ENCODE assay signal across 13 cellular contexts in the genomic region with DNA sequence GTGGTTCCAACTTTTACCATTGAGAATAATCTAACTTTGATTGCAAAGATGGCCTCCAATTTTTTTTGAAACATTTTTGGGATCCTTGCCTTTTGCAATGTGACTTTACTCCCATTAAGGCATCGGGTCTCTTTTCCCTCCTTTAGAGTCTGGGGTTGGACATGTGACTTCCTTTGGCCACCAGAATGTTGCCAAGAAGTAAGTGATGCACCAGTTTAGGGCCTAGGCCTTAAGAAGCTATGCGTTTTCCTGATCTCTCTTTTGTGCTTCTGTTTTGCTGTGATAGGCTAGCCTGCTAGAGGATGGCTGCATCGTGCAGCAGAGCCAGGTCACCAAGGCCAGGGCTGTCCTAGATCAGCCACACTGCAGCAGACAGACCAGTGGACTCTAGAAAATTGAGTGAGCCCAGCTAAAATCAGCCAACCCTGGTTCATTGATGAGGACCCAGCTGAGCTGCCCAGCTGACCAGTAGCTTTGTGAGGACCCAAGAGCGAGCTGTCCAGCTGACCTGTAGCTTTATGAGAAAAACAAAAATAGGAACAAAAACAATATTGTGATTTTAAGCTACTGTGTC.
DNase-seq lines count a peak whose midpoint lies in the region; ATAC-seq, FAIRE-seq and TF ChIP-seq lines count a peak whose summit lies in the region.
"Had no signal": no experiment of that assay in that cellular context is flagged by ENCODE, and none has a peak within 500 bp of the region (broad histone marks: within the 10 kb centered on the region; RNA-seq: fewer than 3 reads in every experiment).

No MANE protein-coding gene starts in this region.

- H3K27ac Mint-ChIP-seq in Calu3 (ENCODE audit: unreplicated experiment) = peak overlapping the region; percentile 59
- H3K27ac Mint-ChIP-seq in neural crest cell (ENCODE audit: unreplicated experiment) = peak overlapping the region; percentile 88
- H3K27ac Mint-ChIP-seq in activated naive CD8-positive, alpha-beta T cell treated with anti-CD3 and anti-CD28 coated beads for 36 hours = no peak overlapping the region
- no peak overlapping the region for H3K27ac Mint-ChIP-seq in endothelial cell (ENCODE audit: unreplicated experiment)
- H3K27ac Mint-ChIP-seq: T-helper 1 cell treated with Interleukin-12 subunit alpha and Interleukin-12 subunit beta and Interleukin-4 antibody, amounts not matched to agents 30 μg/mL and 1 μg/mL, for 36 hours had no signal

- H2AFZ ChIP-seq in PC-3 (ENCODE audit: low read length) = peak overlapping the region; percentile 12; the same call in 1 of the 2 replicates
- peak overlapping the region; percentile 34 for H2AFZ ChIP-seq in endothelial cell of umbilical vein (ENCODE audit: low read depth, low read length)

- intact Hi-C loops in Calu3 (cut with micrococcal nuclease; ENCODE audit: unreplicated experiment) (loop anchor here (2.0 kb wide), 3 partner anchors 59 to 561 kb away; no protein-coding TSS in a partner anchor), PC-3 (cut with micrococcal nuclease) (loop anchor here (1.0 to 10.0 kb wide), 7 partner anchors 61 to 836 kb away; partner anchors contain the start of gene MKKS), endothelial cell of umbilical vein (cut with micrococcal nuclease) (loop anchor here (1.0 to 10.0 kb wide), 10 partner anchors 33 to 1289 kb away; no protein-coding TSS in a partner anchor)

- H3K9me3 ChIP-seq in PC-3 (ENCODE audit: low read length) = no peaks in the 10 kb centered on the region
- H3K9me3 ChIP-seq in endothelial cell of umbilical vein (replicated peaks; ENCODE audit: control insufficient read depth, insufficient read depth, low read length) = no peaks in the 10 kb centered on the region

- H3K9ac ChIP-seq in PC-3 (ENCODE audit: low read length) (peak overlapping the region; percentile 34), endothelial cell of umbilical vein (replicated peaks; ENCODE audit: extremely low read depth, insufficient read depth, low read length) (no peak overlapping the region)

- CTCF ChIA-PET in Calu3 (lab: Charles Lee) (interaction anchor here (0.6 to 2.0 kb wide), 11 partner anchors 50 to 1191 kb away, joined by 3 to 16 read pairs (median 6); partner anchors contain the start of gene JAG1), PC-3 (lab: Charles Lee) (interaction anchor here (0.6 to 1.8 kb wide), 8 partner anchors 60 to 1576 kb away, joined by 3 to 10 read pairs (median 4); partner anchors contain the start of gene JAG1), endothelial cell of umbilical vein (lab: Charles Lee) (interaction anchor here (0.6 to 3.1 kb wide), 16 partner anchors 9 to 757 kb away, joined by 3 to 22 read pairs (median 4); partner anchors contain the start of gene JAG1)

- DNase-seq in Calu3 (no peak), PC-3 (no peak), endothelial cell of umbilical vein (ENCODE audit: low read depth, low spot score) (no peak), neural crest cell (ENCODE audit: low read depth, low spot score) (no peak), NCI-H2107 treated with DMSO at 0.1 percent for 48 hours (lab: John Stamatoyannopoulos, UW; ENCODE audit: unreplicated experiment) (no peak), endothelial cell (ENCODE audit: low spot score) (no peak)
- DNase-seq in activated naive CD8-positive, alpha-beta T cell treated with anti-CD3 and anti-CD28 coated beads for 36 hours = no peak
- DNase-seq: activated effector memory CD4-positive, alpha-beta T cell treated with Interleukin-2 at 50 U/mL for 16 hours; NCI-H187 had no signal

- H3K4me1 ChIP-seq in PC-3 (ENCODE audit: insufficient read depth, low read length) = peaks cover 27% of the 10 kb centered on the region
- peaks cover 23% of the 10 kb centered on the region for H3K4me1 ChIP-seq in endothelial cell of umbilical vein (ENCODE audit: control insufficient read depth, extremely low read depth, insufficient read depth, low read length)

- peak overlapping the region; percentile 31 for H3K4me3 Mint-ChIP-seq in Calu3 (ENCODE audit: low read depth, unreplicated experiment)
- H3K4me3 Mint-ChIP-seq in neural crest cell = no peak overlapping the region
- H3K4me3 Mint-ChIP-seq in activated naive CD8-positive, alpha-beta T cell treated with anti-CD3 and anti-CD28 coated beads for 36 hours = no peak overlapping the region
- no peak overlapping the region for H3K4me3 Mint-ChIP-seq in endothelial cell (ENCODE audit: unreplicated experiment)
- H3K4me3 Mint-ChIP-seq: central memory CD8-positive, alpha-beta T cell; T-helper 1 cell treated with Interleukin-12 subunit alpha and Interleukin-12 subunit beta and Interleukin-4 antibody, amounts not matched to agents 30 μg/mL and 1 μg/mL, for 36 hours had no signal

- peaks cover 13% of the 10 kb centered on the region for H3K36me3 Mint-ChIP-seq in Calu3 (ENCODE audit: insufficient read depth, unreplicated experiment)
- no peaks in the 10 kb centered on the region for H3K36me3 Mint-ChIP-seq in neural crest cell (ENCODE audit: low read depth)
- H3K36me3 Mint-ChIP-seq in activated naive CD8-positive, alpha-beta T cell treated with anti-CD3 and anti-CD28 coated beads for 36 hours = no peaks in the 10 kb centered on the region
- H3K36me3 Mint-ChIP-seq in endothelial cell (ENCODE audit: low read depth, unreplicated experiment) = no peaks in the 10 kb centered on the region

- H3K9me1 ChIP-seq in endothelial cell of umbilical vein (replicated peaks; ENCODE audit: control insufficient read depth, extremely low read depth, insufficient read depth, low read length) = no peaks in the 10 kb centered on the region

- no peaks in the 10 kb centered on the region for H3K27me3 ChIP-seq in PC-3 (ENCODE audit: low read length)
- no peaks in the 10 kb centered on the region for H3K27me3 ChIP-seq in endothelial cell of umbilical vein (ENCODE audit: control insufficient read depth in 2 of 2, insufficient read depth in 2 of 2, low read length in 2 of 2)

- no peak overlapping the region for H3K4me3 ChIP-seq in PC-3 (ENCODE audit: low read length)
- no peak overlapping the region for H3K4me3 ChIP-seq in endothelial cell of umbilical vein (replicated peaks in 1 of 3; ENCODE audit: insufficient read depth in 1 of 3, low read depth in 1 of 3, low read length in 3 of 3)
- H3K4me3 ChIP-seq: K562 had no signal

- no peaks in the 10 kb centered on the region for H4K20me1 ChIP-seq in PC-3 (ENCODE audit: low read length)
- no peaks in the 10 kb centered on the region for H4K20me1 ChIP-seq in endothelial cell of umbilical vein (replicated peaks; ENCODE audit: control insufficient read depth, extremely low read depth, insufficient read depth, low read length)

- H3K27ac ChIP-seq in PC-3 (ENCODE audit: low read length) (peak overlapping the region; percentile 93), endothelial cell of umbilical vein (ENCODE audit: insufficient read depth, low read depth, low read length) (peak overlapping the region; percentile 56)

- H3F3A ChIP-seq in PC-3 (ENCODE audit: low read length, unreplicated experiment) = peaks cover 7% of the 10 kb centered on the region

- no peaks in the 10 kb centered on the region for H3K9me3 Mint-ChIP-seq in Calu3 (ENCODE audit: low read depth, unreplicated experiment)
- no peaks in the 10 kb centered on the region for H3K9me3 Mint-ChIP-seq in neural crest cell
- peaks cover 1% of the 10 kb centered on the region for H3K9me3 Mint-ChIP-seq in activated naive CD8-positive, alpha-beta T cell treated with anti-CD3 and anti-CD28 coated beads for 36 hours
- H3K9me3 Mint-ChIP-seq in endothelial cell (ENCODE audit: unreplicated experiment) = no peaks in the 10 kb centered on the region
- H3K9me3 Mint-ChIP-seq: T-helper 1 cell treated with Interleukin-12 subunit alpha and Interleukin-12 subunit beta and Interleukin-4 antibody, amounts not matched to agents 30 μg/mL and 1 μg/mL, for 36 hours had no signal

- no peak for TF ChIP-seq POLR2A in endothelial cell of umbilical vein (IDR thresholded peaks at IDR 0.05; ENCODE audit: low read depth, low read length)

- FAIRE-seq in endothelial cell of umbilical vein (lab: Jason Lieb, UNC) = no peak
- FAIRE-seq: K562 had no signal

- H3K36me3 ChIP-seq in PC-3 (ENCODE audit: low read depth, low read length) (no peaks in the 10 kb centered on the region), endothelial cell of umbilical vein (ENCODE audit: control insufficient read depth in 2 of 2, extremely low read depth in 1 of 2, insufficient read depth in 2 of 2, low read length in 2 of 2) (no peaks in the 10 kb centered on the region)

- TF ChIP-seq CTCF in Calu3 (IDR thresholded peaks at IDR 0.05; ENCODE audit: unreplicated experiment) = no peak
- no peak for TF ChIP-seq CTCF in PC-3 (conservative IDR thresholded peaks at IDR 0.05; ENCODE audit: low read depth, low read length)
- TF ChIP-seq CTCF in endothelial cell of umbilical vein (IDR thresholded peaks at IDR 0.05; ENCODE audit: extremely low read depth in 1 of 2, insufficient read depth in 1 of 2, low read depth in 1 of 2, low read length in 2 of 2) = no peak
- TF ChIP-seq CTCF in neural crest cell (conservative IDR thresholded peaks at IDR 0.05) = no peak
- no peak for TF ChIP-seq CTCF in endothelial cell (IDR thresholded peaks at IDR 0.05; ENCODE audit: unreplicated experiment)

- no TSS peak for BruUV-seq in Calu3 (replicated peaks; lab: Mats Ljungman, UMichigan)
- TSS peak; percentile 50 for BruUV-seq in PC-3 (replicated peaks; lab: Mats Ljungman, UMichigan)
- BruUV-seq in endothelial cell of umbilical vein (replicated peaks; lab: Mats Ljungman, UMichigan) = no TSS peak

- H3K79me2 ChIP-seq in PC-3 (ENCODE audit: low read length) (no peaks in the 10 kb centered on the region), endothelial cell of umbilical vein (ENCODE audit: control insufficient read depth, insufficient read depth, low read length) (no peaks in the 10 kb centered on the region)

- H3K9me2 ChIP-seq in PC-3 (replicated peaks; ENCODE audit: low read length) = no peaks in the 10 kb centered on the region

- no peak for ATAC-seq in PC-3
- no peak for ATAC-seq in HG03571 (IDR thresholded peaks at IDR 0.05; ENCODE audit: unreplicated experiment)
- ATAC-seq: K562 had no signal

- peaks cover 61% of the 10 kb centered on the region for H3K4me1 Mint-ChIP-seq in Calu3 (ENCODE audit: low read depth, unreplicated experiment)
- peaks cover 65% of the 10 kb centered on the region for H3K4me1 Mint-ChIP-seq in neural crest cell
- no peaks in the 10 kb centered on the region for H3K4me1 Mint-ChIP-seq in activated naive CD8-positive, alpha-beta T cell treated with anti-CD3 and anti-CD28 coated beads for 36 hours
- H3K4me1 Mint-ChIP-seq in endothelial cell (ENCODE audit: unreplicated experiment) = peaks cover 7% of the 10 kb centered on the region
- H3K4me1 Mint-ChIP-seq: central memory CD8-positive, alpha-beta T cell had no signal

- dilution Hi-C loops in endothelial cell of umbilical vein (cut with MboI; ENCODE audit: extremely low pct_ligation_motif_present, low sequenced_read_pairs) = no loop called here

- H3K4me2 ChIP-seq in PC-3 (ENCODE audit: low read length) (peak overlapping the region; percentile 78), endothelial cell of umbilical vein (ENCODE audit: insufficient read depth, low read length) (peak overlapping the region; percentile 62)

- H3K27me3 Mint-ChIP-seq in Calu3 (ENCODE audit: unreplicated experiment) (no peaks in the 10 kb centered on the region), neural crest cell (ENCODE audit: low read depth) (no peaks in the 10 kb centered on the region), endothelial cell (ENCODE audit: unreplicated experiment) (no peaks in the 10 kb centered on the region)
- no peaks in the 10 kb centered on the region for H3K27me3 Mint-ChIP-seq in activated naive CD8-positive, alpha-beta T cell treated with anti-CD3 and anti-CD28 coated beads for 36 hours
- H3K27me3 Mint-ChIP-seq: central memory CD8-positive, alpha-beta T cell had no signal

- POLR2A ChIA-PET in PC-3 (lab: Charles Lee; ENCODE audit: unreplicated experiment) = interaction anchor here (0.6 to 0.7 kb wide), 4 partner anchors 39 to 678 kb away, joined by 6 to 16 read pairs (median 10); no protein-coding TSS in a partner anchor
- POLR2A ChIA-PET in endothelial cell of umbilical vein (lab: Charles Lee) = interaction anchor here (0.6 to 0.9 kb wide), 4 partner anchors 53 to 597 kb away, joined by 3 to 5 read pairs (median 4); no protein-coding TSS in a partner anchor

Comparison
In these comparisons a context has a peak if more than half of its experiments do, and no peak if none do; other contexts are left out.
1. H3K27ac Mint-ChIP-seq: peak in Calu3 (single experiment) and neural crest cell (single experiment); none in activated naive CD8-positive, alpha-beta T cell treated with anti-CD3 and anti-CD28 coated beads for 36 hours (single experiment) and endothelial cell (single experiment).